Comparison of ENCODE assay signal across 13 cellular contexts in genomic region chr15:66459818-66460615, GRCh38. TPM values are rescaled to one million over a fixed set of nuclear protein-coding genes. Genes with fewer than 3 reads are reported as not detected.
DNase-seq lines count a peak whose midpoint lies in the region; ATAC-seq and TF ChIP-seq lines count a peak whose summit lies in the region.
"Had no signal": no experiment of that assay in that cellular context is flagged by ENCODE, and none has a peak within 500 bp of the region (broad histone marks: within the 10 kb centered on the region; RNA-seq: fewer than 3 reads in every experiment).

No MANE protein-coding gene starts in this region.

- CTCF ChIA-PET in AG04450 (lab: Charles Lee) = interaction anchor here (1.5 kb wide), 2 partner anchors 38 to 73 kb away, joined by 5 to 6 read pairs; partner anchors contain the start of genes MAP2K1 and SNAPC5
- CTCF ChIA-PET in activated CD8-positive, alpha-beta T cell treated with anti-CD3 and anti-CD28 coated beads for 36 hours (lab: Charles Lee) = no interaction called here

- no peaks in the 10 kb centered on the region for H3K9me3 Mint-ChIP-seq in activated CD8-positive, alpha-beta T cell treated with anti-CD3 and anti-CD28 coated beads for 36 hours

- peak overlapping the region; percentile 3 for H3K27ac ChIP-seq in AG04450 (ENCODE audit: low read depth, low read length)
- H3K27ac ChIP-seq in right cardiac atrium (ENCODE audit: low read length) = no peak overlapping the region

- H3K9me3 ChIP-seq in AG04450 (ENCODE audit: control insufficient read depth, insufficient read depth, low read length) (no peaks in the 10 kb centered on the region), right cardiac atrium (ENCODE audit: control insufficient read depth, low read length) (no peaks in the 10 kb centered on the region)

- H3K27ac Mint-ChIP-seq in activated CD8-positive, alpha-beta T cell treated with anti-CD3 and anti-CD28 coated beads for 36 hours = peak overlapping the region; percentile 46

- no peak for TF ChIP-seq CTCF in AG04450 (IDR thresholded peaks at IDR 0.05; ENCODE audit: low read depth, low read length)
- no peak for TF ChIP-seq CTCF in activated CD8-positive, alpha-beta T cell treated with anti-CD3 and anti-CD28 coated beads for 36 hours (IDR thresholded peaks at IDR 0.05)

- H3K27me3 ChIP-seq in AG04450 (ENCODE audit: control insufficient read depth, insufficient read depth, low read length) (no peaks in the 10 kb centered on the region), right cardiac atrium (ENCODE audit: control insufficient read depth, insufficient read depth) (no peaks in the 10 kb centered on the region)

- no peak overlapping the region for H3K4me3 Mint-ChIP-seq in activated CD8-positive, alpha-beta T cell treated with anti-CD3 and anti-CD28 coated beads for 36 hours

- no peaks in the 10 kb centered on the region for H3K27me3 Mint-ChIP-seq in activated CD8-positive, alpha-beta T cell treated with anti-CD3 and anti-CD28 coated beads for 36 hours

- no peaks in the 10 kb centered on the region for H3K4me1 ChIP-seq in right cardiac atrium (ENCODE audit: control insufficient read depth, insufficient read depth, low read length)

- DNase-seq in AG04450 (ENCODE audit: low read depth, low spot score) = peak; percentile 36
- DNase-seq in GM03348 (ENCODE audit: low spot score) = peak; percentile 31
- DNase-seq in activated CD8-positive, alpha-beta T cell treated with anti-CD3 and anti-CD28 coated beads for 36 hours = no peak
- DNase-seq in hepatic stellate cell (ENCODE audit: low spot score) = peak; percentile 39
- DNase-seq in right cardiac atrium = no peak
- DNase-seq: activated CD8-positive, alpha-beta memory T cell treated with anti-CD3 and anti-CD28 coated beads for 24 hours; NCI-H2081; posterior cingulate gyrus; SHP77 had no signal

- no peak for ATAC-seq in activated CD8-positive, alpha-beta T cell treated with anti-CD3 and anti-CD28 coated beads for 36 hours
- no peak for ATAC-seq in GM21737 (IDR thresholded peaks at IDR 0.05; ENCODE audit: unreplicated experiment)
- ATAC-seq in right cardiac atrium = no peak
- no peak for ATAC-seq in HG03135 (IDR thresholded peaks at IDR 0.05; ENCODE audit: unreplicated experiment)
- ATAC-seq in GM18909 (IDR thresholded peaks at IDR 0.05; ENCODE audit: poor library complexity, unreplicated experiment) = no peak
- ATAC-seq: left lobe of liver had no signal

- peaks cover 18% of the 10 kb centered on the region for H3K4me1 Mint-ChIP-seq in activated CD8-positive, alpha-beta T cell treated with anti-CD3 and anti-CD28 coated beads for 36 hours (ENCODE audit: low read depth)

- intact Hi-C loops in activated CD8-positive, alpha-beta T cell treated with anti-CD3 and anti-CD28 coated beads for 36 hours (cut with micrococcal nuclease) = no loop called here
- intact Hi-C loops in right cardiac atrium (cut with DNase I) = no loop called here

- POLR2A ChIA-PET in AG04450 (lab: Yijun Ruan, JAX) = interaction anchor here (1.0 kb wide), 1 partner anchor 39 kb away, joined by 3 read pairs; no protein-coding TSS in a partner anchor
- POLR2A ChIA-PET in activated CD8-positive, alpha-beta T cell treated with anti-CD3 and anti-CD28 coated beads for 36 hours (lab: Charles Lee) = interaction anchor here (0.6 kb wide), 1 partner anchor 53 kb away, joined by 4 read pairs; no protein-coding TSS in a partner anchor

- H3K4me3 ChIP-seq in AG04450 (ENCODE audit: low read depth, low read length) (no peak overlapping the region), right cardiac atrium (ENCODE audit: low read length) (no peak overlapping the region)

- 88% methylated on average over 3 of the region's 3 CpGs for WGBS in right cardiac atrium

- H3K36me3 Mint-ChIP-seq in activated CD8-positive, alpha-beta T cell treated with anti-CD3 and anti-CD28 coated beads for 36 hours (ENCODE audit: low read depth) = peaks cover 29% of the 10 kb centered on the region

RNA-seq across cellular contexts. Expression of gene SNAPC5, which starts 37.5 kb away (rescaled TPM):
- polyA plus RNA-seq in AG04450 (2011; rRNA removed) = 26.5 and 31.3 TPM in 2 replicates
- polyA minus RNA-seq in AG04450 (2011; rRNA and poly(A)+ RNA removed) = 7.0 and 9.6 TPM in 2 replicates
- 10 to 100 TPM; 27.7 to 31.4 TPM for total RNA-seq in activated CD8-positive, alpha-beta T cell treated with anti-CD3 and anti-CD28 coated beads for 36 hours
- total RNA-seq in right cardiac atrium = 10 to 100 TPM; 33.9 to 45.5 (median 38.9) TPM
- polyA plus RNA-seq in right cardiac atrium = 60.8 TPM

RNA-seq across cellular contexts. Expression of gene RPL4, which starts 44.6 kb away (rescaled TPM):
- polyA plus RNA-seq in AG04450 (2011; rRNA removed) (5,001 and 5,274 TPM in 2 replicates), right cardiac atrium (1,323 TPM)
- 3,001 and 3,339 TPM in 2 replicates for polyA minus RNA-seq in AG04450 (2011; rRNA and poly(A)+ RNA removed)
- 1,000 to 10,000 TPM; 5,254 to 5,310 TPM for total RNA-seq in activated CD8-positive, alpha-beta T cell treated with anti-CD3 and anti-CD28 coated beads for 36 hours
- total RNA-seq in right cardiac atrium = 1,000 to 10,000 TPM; 1,385 to 1,717 (median 1,488) TPM

RNA-seq across cellular contexts. Expression of gene ZWILCH, which starts 45.1 kb away (rescaled TPM):
- polyA plus RNA-seq in AG04450 (2011; rRNA removed) (11.2 and 18.1 TPM in 2 replicates), right cardiac atrium (0.95 TPM)
- polyA minus RNA-seq in AG04450 (2011; rRNA and poly(A)+ RNA removed) = 5.1 and 11.6 TPM in 2 replicates
- total RNA-seq in activated CD8-positive, alpha-beta T cell treated with anti-CD3 and anti-CD28 coated beads for 36 hours = 10 to 100 TPM; 29.9 to 30.2 TPM
- total RNA-seq in right cardiac atrium = 1 to 10 TPM; 2.2 to 3.7 (median 2.7) TPM

Comparison
In these comparisons a context has a peak if more than half of its experiments do, and no peak if none do; other contexts are left out.
1. DNase-seq: peak in AG04450 (single experiment), GM03348 (single experiment) and hepatic stellate cell (single experiment); none in activated CD8-positive, alpha-beta T cell treated with anti-CD3 and anti-CD28 coated beads for 36 hours (single experiment) and right cardiac atrium (0 of 3).
2. RNA of gene ZWILCH, which starts 45.1 kb away (total RNA-seq): 29.9 to 30.2 TPM in activated CD8-positive, alpha-beta T cell treated with anti-CD3 and anti-CD28 coated beads for 36 hours; 2.2 to 3.7 TPM in right cardiac atrium; every median in the first group is over 4 times any median in the second.